Comparison of ENCODE assay signal across 2 cellular contexts in the genomic region with DNA sequence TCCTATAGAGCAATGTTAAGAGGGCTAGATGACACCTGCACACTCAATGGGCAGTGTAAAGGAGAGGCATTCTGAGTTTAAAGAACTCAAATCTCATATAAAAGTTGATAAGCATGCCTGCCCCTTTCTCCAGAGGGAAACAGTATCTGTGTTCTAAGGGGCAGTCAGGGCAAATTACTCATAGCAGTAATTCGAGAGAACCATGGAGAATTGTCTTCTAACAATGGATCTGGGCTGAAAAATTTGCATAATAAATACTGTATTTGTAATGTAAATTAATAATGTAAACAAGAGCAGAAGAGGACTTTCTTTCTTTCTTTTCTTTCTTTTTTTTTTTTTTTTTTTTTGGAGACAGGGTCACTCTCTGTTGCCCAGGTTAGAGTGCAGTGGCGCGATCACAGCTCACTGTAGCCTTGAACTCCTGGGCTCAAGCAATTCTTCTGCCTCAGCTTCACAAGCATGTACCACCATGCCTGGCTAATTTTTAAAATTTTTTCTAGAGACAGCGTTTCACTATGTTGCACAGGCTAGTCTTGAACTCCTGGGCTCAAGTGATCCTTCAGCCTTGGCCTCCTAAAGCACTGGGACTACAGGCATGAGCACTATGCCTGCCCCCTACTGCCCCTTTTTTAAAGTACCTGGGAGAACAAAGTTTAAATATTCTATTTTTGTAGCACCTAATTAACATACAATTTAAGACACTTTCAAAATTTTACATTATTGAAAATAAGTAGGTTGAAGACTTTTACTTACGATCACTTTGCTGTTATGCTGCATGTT.
A peak's percentile ranks its signal among the peaks of the same experiment; 100 is the strongest.
TF ChIP-seq lines count a peak whose summit lies in the region.

No MANE protein-coding gene starts in this region.

TF ChIP-seq in HepG2, 621 proteins besides CTCF, POLR2A, EP300 and RAD21:
- peak; percentile 77 for TF ChIP-seq ZNF770 (CRISPR knock-in tag; IDR thresholded peaks at IDR 0.05)
- peak; percentile 25; the same call in 1 of the 2 replicates for TF ChIP-seq STAG1 (CRISPR knock-in tag; IDR thresholded peaks at IDR 0.05)
- TF ChIP-seq, protein P1, sequence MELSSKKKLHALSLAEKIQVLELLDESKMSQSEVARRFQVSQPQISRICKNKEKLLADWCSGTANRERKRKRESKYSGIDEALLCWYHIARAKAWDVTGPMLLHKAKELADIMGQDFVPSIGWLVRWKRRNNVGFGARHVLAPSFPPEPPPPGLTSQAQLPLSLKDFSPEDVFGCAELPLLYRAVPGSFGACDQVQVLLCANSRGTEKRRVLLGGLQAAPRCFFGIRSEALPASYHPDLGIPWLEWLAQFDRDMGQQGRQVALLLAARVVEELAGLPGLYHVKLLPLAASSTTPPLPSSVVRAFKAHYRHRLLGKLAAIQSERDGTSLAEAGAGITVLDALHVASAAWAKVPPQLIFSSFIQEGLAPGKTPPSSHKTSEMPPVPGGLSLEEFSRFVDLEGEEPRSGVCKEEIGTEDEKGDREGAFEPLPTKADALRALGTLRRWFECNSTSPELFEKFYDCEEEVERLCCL (CRISPR knock-in tag; IDR thresholded peaks at IDR 0.05; ENCODE audit: borderline replicate concordance), result no peak
- TF ChIP-seq ATAD3A (CRISPR knock-in tag; IDR thresholded peaks at IDR 0.05), result no peak

TF ChIP-seq in H1, 55 proteins besides CTCF, POLR2A, EP300 and RAD21:
- no peak for TF ChIP-seq HDAC6 (IDR thresholded peaks at IDR 0.05; ENCODE audit: low read depth, low read length)
- peak; percentile 74; the same call in 1 of the 2 replicates for TF ChIP-seq KDM1A (IDR thresholded peaks at IDR 0.05; ENCODE audit: borderline replicate concordance, low read length)
- TF ChIP-seq POU5F1 (IDR thresholded peaks at IDR 0.05; ENCODE audit: low read depth, low read length), result peak; percentile 74; the same call in 1 of the 2 replicates
